10 cellular contexts compared by ENCODE assay signal in the genomic region with DNA sequence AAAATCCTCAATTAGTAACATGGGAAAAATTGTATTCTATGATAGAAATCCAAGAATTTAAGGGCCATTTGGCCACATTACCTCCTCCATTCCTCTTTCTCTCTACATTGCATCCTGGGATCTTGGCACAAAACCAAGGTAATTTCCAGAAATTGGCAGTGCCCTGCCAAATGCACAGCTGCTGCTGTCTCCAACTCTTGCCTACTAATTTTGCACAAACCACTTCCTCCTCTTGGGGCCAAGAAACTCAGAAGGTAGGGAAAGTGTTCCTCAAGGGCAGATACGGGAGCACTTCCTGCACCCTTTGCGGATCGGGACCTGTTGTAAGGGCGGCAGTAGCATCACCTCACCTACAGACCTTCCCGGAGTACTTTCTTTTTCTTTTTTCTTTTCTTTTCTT. TPM values are rescaled to one million over a fixed set of nuclear protein-coding genes. Genes with fewer than 3 reads are reported as not detected.
A peak's percentile ranks its signal among the peaks of the same experiment; 100 is the strongest.
DNase-seq lines count a peak whose midpoint lies in the region; ATAC-seq, FAIRE-seq and TF ChIP-seq lines count a peak whose summit lies in the region.
"Had no signal": no experiment of that assay in that cellular context is flagged by ENCODE, and none has a peak within 500 bp of the region (broad histone marks: within the 10 kb centered on the region; RNA-seq: fewer than 3 reads in every experiment).

No MANE protein-coding gene starts in this region.

- no peak for ATAC-seq in GM18505 (IDR thresholded peaks at IDR 0.05; ENCODE audit: unreplicated experiment)

- no peak overlapping the region for H3K4me3 Mint-ChIP-seq in CD4-positive, alpha-beta memory T cell
- H3K4me3 Mint-ChIP-seq: T-helper 1 cell treated with Interleukin-12 subunit alpha and Interleukin-12 subunit beta and Interleukin-4 antibody, amounts not matched to agents 30 μg/mL and 1 μg/mL, for 36 hours had no signal

- H3K27me3 ChIP-seq in CD4-positive, alpha-beta memory T cell (ENCODE audit: insufficient read depth, low read length): no peaks in the 10 kb centered on the region

- no peaks in the 10 kb centered on the region for H3K9me3 ChIP-seq in CD4-positive, alpha-beta memory T cell (ENCODE audit: control insufficient read depth in 1 of 2, low read length in 2 of 2)

- H3K27me3 Mint-ChIP-seq in CD4-positive, alpha-beta memory T cell: peaks cover 2 to 5% of the 10 kb centered on the region in 2 donors

- H3K4me1 ChIP-seq in CD4-positive, alpha-beta memory T cell (ENCODE audit: insufficient read depth, low read length): no peaks in the 10 kb centered on the region

- intact Hi-C loops in CD4-positive, alpha-beta memory T cell (cut with micrococcal nuclease): no loop called here

- no peaks in the 10 kb centered on the region for H3K36me3 Mint-ChIP-seq in CD4-positive, alpha-beta memory T cell

- H3K4me3 ChIP-seq in epithelial cell of proximal tubule (ENCODE audit: low read depth, low read length): no peak overlapping the region
- H3K4me3 ChIP-seq in CD4-positive, alpha-beta memory T cell (ENCODE audit: low read length in 2 of 2): no peak overlapping the region

- H3K27ac ChIP-seq in CD4-positive, alpha-beta memory T cell (ENCODE audit: low read depth, low read length): no peak overlapping the region

- no peak overlapping the region for H3K27ac Mint-ChIP-seq in CD4-positive, alpha-beta memory T cell
- H3K27ac Mint-ChIP-seq: T-helper 1 cell treated with Interleukin-12 subunit alpha and Interleukin-12 subunit beta and Interleukin-4 antibody, amounts not matched to agents 30 μg/mL and 1 μg/mL, for 36 hours had no signal

- CTCF ChIA-PET in CD4-positive, alpha-beta memory T cell (lab: Charles Lee; ENCODE audit: partially characterized antibody): no interaction called here

- no peaks in the 10 kb centered on the region for H3K4me1 Mint-ChIP-seq in CD4-positive, alpha-beta memory T cell

- POLR2A ChIA-PET in CD4-positive, alpha-beta memory T cell (lab: Charles Lee; ENCODE audit: partially characterized antibody): no interaction called here

- H3K36me3 ChIP-seq in CD4-positive, alpha-beta memory T cell (ENCODE audit: insufficient read depth, low read length): no peaks in the 10 kb centered on the region

- no peak for FAIRE-seq in RCC 7860 (lab: Jason Lieb, UNC)

- DNase-seq in NOMO-1 (lab: John Stamatoyannopoulos, UW; ENCODE audit: unreplicated experiment in 2 of 2) (peak; percentile 21 to 33), NOMO-1 treated with DMSO at 0.1 percent for 48 hours (lab: John Stamatoyannopoulos, UW; ENCODE audit: unreplicated experiment) (no peak), NCI-H69 (lab: John Stamatoyannopoulos, UW) (peak; percentile 80), epithelial cell of proximal tubule (ENCODE audit: low read depth) (peak; percentile 48), ureter (ENCODE audit: low spot score) (peak; percentile 67), RCC 7860 (ENCODE audit: low spot score) (no peak)
- DNase-seq in CD4-positive, alpha-beta memory T cell: no peak
- DNase-seq: NCI-H510A had no signal

- H3K9me3 Mint-ChIP-seq in CD4-positive, alpha-beta memory T cell: no peaks in the 10 kb centered on the region
- H3K9me3 Mint-ChIP-seq: T-helper 1 cell treated with Interleukin-12 subunit alpha and Interleukin-12 subunit beta and Interleukin-4 antibody, amounts not matched to agents 30 μg/mL and 1 μg/mL, for 36 hours had no signal

- TF ChIP-seq CTCF in epithelial cell of proximal tubule (conservative IDR thresholded peaks at IDR 0.05; ENCODE audit: low read depth, low read length): no peak

- TF ChIP-seq POLR2A in GM18505 (IDR thresholded peaks at IDR 0.05; ENCODE audit: borderline replicate concordance, extremely low read depth, insufficient read depth, insufficient read length): no peak

RNA-seq across cellular contexts. Expression of a gene that starts 57.8 kb away (rescaled TPM):
- 14.5 and 20.0 TPM in 2 replicates for total RNA-seq in epithelial cell of proximal tubule
- 44.2 TPM for total RNA-seq in ureter
- total RNA-seq in CD4-positive, alpha-beta memory T cell: 1 to 10 TPM; 8.7 to 9.3 TPM
- polyA plus RNA-seq in CD4-positive, alpha-beta memory T cell: 10 to 100 TPM; 41.5 to 47.9 TPM

Comparison
In these comparisons a context has a peak if more than half of its experiments do, and no peak if none do; other contexts are left out.
1. DNase-seq: peak in NOMO-1 (2 of 2), NCI-H69 (single experiment), epithelial cell of proximal tubule (single experiment) and ureter (single experiment); none in NOMO-1 treated with DMSO at 0.1 percent for 48 hours (single experiment), RCC 7860 (single experiment) and CD4-positive, alpha-beta memory T cell (0 of 5).